ENCODE assay signal across 8 cellular contexts in the genomic region with DNA sequence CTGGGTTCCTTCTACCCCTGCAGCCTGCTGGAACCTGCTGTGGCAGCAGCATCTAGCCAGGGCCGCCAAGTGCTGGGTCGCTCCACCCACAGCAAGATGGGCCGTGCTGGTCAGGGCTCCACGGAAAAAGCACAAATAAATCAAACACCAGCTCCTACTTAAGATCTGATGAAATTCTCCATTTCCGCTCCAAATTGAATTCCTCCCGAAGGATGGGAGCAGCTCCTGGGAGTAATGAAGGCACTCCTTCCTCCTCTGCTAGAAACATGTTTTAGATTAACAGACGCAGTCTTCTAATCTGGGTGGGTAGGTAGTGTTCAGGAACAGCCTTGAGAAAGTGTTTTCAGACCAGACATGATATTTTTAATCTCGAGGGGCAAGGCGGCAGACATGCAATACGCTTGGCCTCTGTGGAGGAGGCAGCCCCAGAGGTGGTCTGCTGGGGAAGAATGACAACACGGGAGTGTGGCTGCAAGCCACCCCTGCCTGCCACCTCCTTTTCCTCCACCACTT.
A peak's percentile ranks its signal among the peaks of the same experiment; 100 is the strongest.
DNase-seq lines count a peak whose midpoint lies in the region; ATAC-seq, FAIRE-seq and TF ChIP-seq lines count a peak whose summit lies in the region.
"Had no signal": no experiment of that assay in that cellular context is flagged by ENCODE, and none has a peak within 500 bp of the region (broad histone marks: within the 10 kb centered on the region; RNA-seq: fewer than 3 reads in every experiment).

No MANE protein-coding gene starts in this region.

- intact Hi-C loops in mucosa of descending colon (cut with DNase I, micrococcal nuclease) = loop anchor here in 1 of 2 donors (10.0 kb wide), 1 partner anchor 74 kb away; no protein-coding TSS in a partner anchor

- no peak overlapping the region for H3K4me3 Mint-ChIP-seq in effector memory CD8-positive, alpha-beta T cell
- H3K4me3 Mint-ChIP-seq: stimulated activated naive CD8-positive, alpha-beta T cell treated with anti-CD3 and anti-CD28 coated beads, Interleukin-15, Interleukin-2, amounts not matched to agents 100 ng/mL and 50 ng/mL, for 24 hours had no signal

- DNase-seq in M059J (ENCODE audit: low read depth) (peak; percentile 73), mucosa of descending colon (peak in 2 of 3 donors; percentile 40 to 62), ureter (ENCODE audit: low spot score) (peak; percentile 66), HTR-8/SVneo (ENCODE audit: insufficient read length, low spot score) (no peak)
- no peak for DNase-seq in effector memory CD8-positive, alpha-beta T cell
- DNase-seq in activated naive CD4-positive, alpha-beta T cell (lab: John Stamatoyannopoulos, UW) = no peak

- TF ChIP-seq CTCF in mucosa of descending colon (IDR thresholded peaks at IDR 0.05) = no peak

- H3K4me1 Mint-ChIP-seq in effector memory CD8-positive, alpha-beta T cell (ENCODE audit: low read depth in 2 of 2) = peaks cover 5 to 6% of the 10 kb centered on the region in 2 donors

- no peaks in the 10 kb centered on the region for H3K36me3 Mint-ChIP-seq in effector memory CD8-positive, alpha-beta T cell (ENCODE audit: insufficient read depth)

- H3K9me3 ChIP-seq in mucosa of descending colon = no peaks in the 10 kb centered on the region

- H3K4me1 ChIP-seq in mucosa of descending colon (ENCODE audit: low read depth) = peaks cover 13% of the 10 kb centered on the region

- no peak overlapping the region for H3K4me3 ChIP-seq in mucosa of descending colon

- FAIRE-seq in HTR-8/SVneo (lab: Jason Lieb, UNC) = no peak

- H3K27ac Mint-ChIP-seq in effector memory CD8-positive, alpha-beta T cell = peak overlapping the region; percentile 4 to 35
- H3K27ac Mint-ChIP-seq: stimulated activated naive CD8-positive, alpha-beta T cell treated with anti-CD3 and anti-CD28 coated beads, Interleukin-15, Interleukin-2, amounts not matched to agents 100 ng/mL and 50 ng/mL, for 24 hours had no signal

- H3K36me3 ChIP-seq in mucosa of descending colon (ENCODE audit: low read depth) = no peaks in the 10 kb centered on the region

- H3K27me3 Mint-ChIP-seq in effector memory CD8-positive, alpha-beta T cell = no peaks in the 10 kb centered on the region
- H3K27me3 Mint-ChIP-seq: stimulated activated naive CD8-positive, alpha-beta T cell treated with anti-CD3 and anti-CD28 coated beads, Interleukin-15, Interleukin-2, amounts not matched to agents 100 ng/mL and 50 ng/mL, for 24 hours had no signal

- no peak for ATAC-seq in effector memory CD8-positive, alpha-beta T cell (replicated peaks)
- ATAC-seq in mucosa of descending colon (peak; percentile 26), HG03457 (IDR thresholded peaks at IDR 0.05; ENCODE audit: unreplicated experiment) (no peak)

- H3K9me3 Mint-ChIP-seq in effector memory CD8-positive, alpha-beta T cell = no peaks in the 10 kb centered on the region
- H3K9me3 Mint-ChIP-seq: stimulated activated naive CD8-positive, alpha-beta T cell treated with anti-CD3 and anti-CD28 coated beads, Interleukin-15, Interleukin-2, amounts not matched to agents 100 ng/mL and 50 ng/mL, for 24 hours had no signal

Comparison
In these comparisons a context has a peak if more than half of its experiments do, and no peak if none do; other contexts are left out.
1. DNase-seq: peak in M059J (single experiment), mucosa of descending colon (2 of 3) and ureter (single experiment); none in effector memory CD8-positive, alpha-beta T cell (0 of 3), HTR-8/SVneo (single experiment) and activated naive CD4-positive, alpha-beta T cell (0 of 4).